Comparison of ENCODE assay signal across 16 cellular contexts in the genomic region with DNA sequence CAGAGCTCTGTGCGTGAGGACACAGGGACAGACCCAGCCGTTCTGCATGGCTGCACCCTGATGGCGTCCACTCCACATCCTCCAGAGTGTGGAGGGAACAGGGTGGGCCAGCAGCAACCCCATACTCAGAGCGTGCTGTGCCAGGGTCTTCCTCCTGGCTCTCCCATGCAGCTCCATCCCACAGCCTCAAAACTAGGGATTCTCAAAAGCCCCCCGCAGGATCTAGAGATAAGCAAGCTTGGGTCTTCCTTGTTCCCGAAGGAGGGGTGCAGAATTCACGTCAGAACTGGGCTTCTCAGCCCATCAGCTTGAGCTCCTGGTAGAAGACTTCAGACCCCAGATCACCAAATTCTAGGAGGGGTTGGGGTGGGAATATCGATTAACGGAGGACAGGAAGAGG.
"Had no signal": no experiment of that assay in that cellular context is flagged by ENCODE, and none has a peak within 500 bp of the region (broad histone marks: within the 10 kb centered on the region; RNA-seq: fewer than 3 reads in every experiment).

No MANE protein-coding gene starts in this region.

- H3K4me3 ChIP-seq: adrenal gland, dorsolateral prefrontal cortex, gastroesophageal sphincter, heart left ventricle had no signal

- H3K36me3 ChIP-seq: adrenal gland, gastroesophageal sphincter, heart left ventricle had no signal

- ATAC-seq: activated CD4-positive, alpha-beta T cell treated with anti-CD3 and anti-CD28 coated beads for 36 hours; gastroesophageal sphincter; heart left ventricle; stimulated activated naive CD8-positive, alpha-beta T cell treated with anti-CD3 and anti-CD28 coated beads, Interleukin-15, Interleukin-2, amounts not matched to agents 100 U/mL and 50 U/mL, for 24 hours; T-cell had no signal

- DNase-seq: activated B cell treated with CpG ODN at 0.5 μM for 24 hours; activated CD4-positive, alpha-beta T cell treated with anti-CD3 and anti-CD28 coated beads for 36 hours; activated CD4-positive, alpha-beta T cell treated with anti-CD3 and anti-CD28 coated beads, Interleukin-2, amount 50 U/mL, for 4 hours; activated naive CD4-positive, alpha-beta T cell; activated T-cell treated with anti-CD3 and anti-CD28 coated beads, Interleukin-2, amount 50 U/mL, for 1 hour; heart left ventricle; occipital lobe; stimulated activated CD4-positive, alpha-beta T cell treated with anti-CD3 and anti-CD28 coated beads, Interleukin-4, amount 100 ng/mL, for 24 hours; stimulated activated naive CD8-positive, alpha-beta T cell treated with anti-CD3 and anti-CD28 coated beads, Interleukin-15, Interleukin-2, amounts not matched to agents 100 U/mL and 50 U/mL, for 24 hours; T-cell had no signal

- H3K9me3 ChIP-seq: adrenal gland, gastroesophageal sphincter, heart left ventricle had no signal

- H3K4me3 Mint-ChIP-seq: activated B cell treated with CpG ODN at 0.5 μM for 24 hours; activated CD4-positive, alpha-beta T cell treated with anti-CD3 and anti-CD28 coated beads for 36 hours; activated naive CD8-positive, alpha-beta T cell; central memory CD8-positive, alpha-beta T cell; memory B cell; T-cell had no signal

- H3K27ac Mint-ChIP-seq: activated B cell treated with CpG ODN at 0.5 μM for 24 hours; activated CD4-positive, alpha-beta T cell treated with anti-CD3 and anti-CD28 coated beads for 36 hours; activated naive CD8-positive, alpha-beta T cell; memory B cell; T-cell had no signal

- H3K27ac ChIP-seq: adrenal gland, dorsolateral prefrontal cortex, gastroesophageal sphincter, heart left ventricle had no signal

- H3K4me1 ChIP-seq: adrenal gland, gastroesophageal sphincter, heart left ventricle had no signal

- H3K36me3 Mint-ChIP-seq: activated naive CD8-positive, alpha-beta T cell; memory B cell; T-cell had no signal

- H3K4me1 Mint-ChIP-seq: activated B cell treated with CpG ODN at 0.5 μM for 24 hours; activated CD4-positive, alpha-beta T cell treated with anti-CD3 and anti-CD28 coated beads for 36 hours; central memory CD8-positive, alpha-beta T cell; memory B cell; T-cell had no signal

- H3K9me3 Mint-ChIP-seq: activated B cell treated with CpG ODN at 0.5 μM for 24 hours; central memory CD8-positive, alpha-beta T cell; memory B cell; T-cell had no signal
